ENCODE assay signal across 9 cellular contexts in genomic region chr3:149812165-149812605, GRCh38. TPM values are rescaled to one million over a fixed set of nuclear protein-coding genes. Genes with fewer than 3 reads are reported as not detected.
DNase-seq lines count a peak whose midpoint lies in the region; ATAC-seq and TF ChIP-seq lines count a peak whose summit lies in the region.
"Had no signal": no experiment of that assay in that cellular context is flagged by ENCODE, and none has a peak within 500 bp of the region (broad histone marks: within the 10 kb centered on the region; RNA-seq: fewer than 3 reads in every experiment).

No MANE protein-coding gene starts in this region.

- H3K4me1 ChIP-seq in right atrium auricular region (peaks cover 0 to 40% of the 10 kb centered on the region in 2 donors), mammary epithelial cell (ENCODE audit: insufficient read depth, low read length) (peaks cover 35% of the 10 kb centered on the region), mucosa of rectum (ENCODE audit: control insufficient read depth in 2 of 2, insufficient read depth in 2 of 2, low read length in 2 of 2) (peaks cover 16 to 20% of the 10 kb centered on the region in 2 donors)

- H3K9ac ChIP-seq in mammary epithelial cell (ENCODE audit: insufficient read depth, low read length) = peak overlapping the region; percentile 91
- H3K9ac ChIP-seq in mucosa of rectum (ENCODE audit: low read depth in 1 of 2, low read length in 2 of 2) = peak overlapping the region; percentile 93 to 94

- H3K36me3 ChIP-seq in right atrium auricular region (no peaks in the 10 kb centered on the region), mammary epithelial cell (ENCODE audit: insufficient read depth, low read length) (no peaks in the 10 kb centered on the region), mucosa of rectum (ENCODE audit: control insufficient read depth in 2 of 2, insufficient read depth in 2 of 2, low read length in 2 of 2) (no peaks in the 10 kb centered on the region)

- ATAC-seq in Right ventricle myocardium inferior = no peak
- no peak for ATAC-seq in HG03565 (IDR thresholded peaks at IDR 0.05; ENCODE audit: unreplicated experiment)
- ATAC-seq in HG02870 (IDR thresholded peaks at IDR 0.05; ENCODE audit: unreplicated experiment) = no peak
- ATAC-seq in GM21423 (IDR thresholded peaks at IDR 0.05; ENCODE audit: unreplicated experiment) = no peak

- dilution Hi-C loops in mammary epithelial cell (cut with HindIII; ENCODE audit: low sequenced_read_pairs) = no loop called here

- peak overlapping the region; percentile 90 for H2AFZ ChIP-seq in mammary epithelial cell (ENCODE audit: low read depth, low read length)

- intact Hi-C loops in Right ventricle myocardium inferior (cut with DNase I) (loop anchor here (2.0 kb wide), 2 partner anchors 59 to 597 kb away; partner anchors contain the start of genes COMMD2 and TSC22D2), mammary epithelial cell (cut with micrococcal nuclease) (loop anchor here (1.0 kb wide), 1 partner anchor 47 kb away; no protein-coding TSS in a partner anchor)

- CTCF ChIA-PET in mammary epithelial cell (lab: Charles Lee; ENCODE audit: low non-redundant PET) = interaction anchor here (0.6 kb wide), 1 partner anchor 167 kb away, joined by 5 read pairs; no protein-coding TSS in a partner anchor

- H3K79me2 ChIP-seq in mammary epithelial cell (ENCODE audit: insufficient read depth, low read length) = peaks cover 42% of the 10 kb centered on the region

- H3K27me3 ChIP-seq in right atrium auricular region = no peaks in the 10 kb centered on the region
- no peaks in the 10 kb centered on the region for H3K27me3 ChIP-seq in mammary epithelial cell (ENCODE audit: insufficient read depth, low read length)
- no peaks in the 10 kb centered on the region for H3K27me3 ChIP-seq in mucosa of rectum (ENCODE audit: control insufficient read depth in 2 of 2, insufficient read depth in 2 of 2, low read length in 2 of 2)

- H3K27ac ChIP-seq in right atrium auricular region (peak overlapping the region; percentile 99), mammary epithelial cell (ENCODE audit: insufficient read depth, low read depth, low read length) (peak overlapping the region; percentile 95), mucosa of rectum (ENCODE audit: low read depth in 2 of 2, low read length in 2 of 2) (peak overlapping the region; percentile 98)

- TSS peak; percentile 70 for BruUV-seq in mammary epithelial cell (replicated peaks; lab: Mats Ljungman, UMichigan)

- H3K4me2 ChIP-seq in mammary epithelial cell (ENCODE audit: insufficient read depth, low read depth, low read length) = peak overlapping the region; percentile 85

- peak overlapping the region; percentile 62 to 83 for H3K4me3 ChIP-seq in right atrium auricular region
- H3K4me3 ChIP-seq in mammary epithelial cell (replicated peaks in 1 of 3; ENCODE audit: insufficient read depth in 1 of 3, low read depth in 2 of 3, low read length in 3 of 3) = peak overlapping the region in 2 of 3 experiments; percentile 62 to 64
- H3K4me3 ChIP-seq in mucosa of rectum (ENCODE audit: low read length in 2 of 2) = peak overlapping the region; percentile 85 to 96

- no peaks in the 10 kb centered on the region for H4K20me1 ChIP-seq in mammary epithelial cell (ENCODE audit: insufficient read depth, low read length)

- DNase-seq in right atrium auricular region (ENCODE audit: low spot score) (no peak), Right ventricle myocardium inferior (ENCODE audit: missing footprints) (no peak), mammary epithelial cell (no peak), LoVo (ENCODE audit: low spot score) (no peak)

- TF ChIP-seq CTCF in right atrium auricular region (IDR thresholded peaks at IDR 0.05) = no peak
- TF ChIP-seq CTCF in mammary epithelial cell (conservative IDR thresholded peaks at IDR 0.05 in 1 of 2, IDR thresholded peaks at IDR 0.05 in 1 of 2; ENCODE audit: extremely low read depth in 1 of 2, insufficient read depth in 1 of 2, low read depth in 1 of 2, low read length in 2 of 2) = no peak

- 5% methylated on average over 8 of the region's 13 CpGs for WGBS in mammary epithelial cell (ENCODE audit: low coverage, missing lambda C conversion rate)

- H3K9me3 ChIP-seq in right atrium auricular region (no peaks in the 10 kb centered on the region), mammary epithelial cell (replicated peaks; ENCODE audit: insufficient read depth, low read length) (no peaks in the 10 kb centered on the region), mucosa of rectum (ENCODE audit: control insufficient read depth in 2 of 2, low read length in 2 of 2) (no peaks in the 10 kb centered on the region)

- in situ Hi-C loops in mammary epithelial cell (cut with MboI; ENCODE audit: low sequenced_read_pairs in 2 of 2) = no loop called here

RNA-seq across cellular contexts. Expression of gene RNF13, which starts 0.8 kb away (rescaled TPM):
- total RNA-seq in right atrium auricular region (10 to 100 TPM; 48.8 to 56.0 TPM), Right ventricle myocardium inferior (45.5 TPM), mammary epithelial cell (100 to 1,000 TPM in 1 of 2 donors, 10 to 100 TPM in 1; 39.7 to 105 TPM)
- polyA plus RNA-seq in mammary epithelial cell = 31.7 TPM
- polyA minus RNA-seq in mammary epithelial cell = 147 TPM

RNA-seq across cellular contexts. Expression of gene ANKUB1, which starts 19.8 kb away (rescaled TPM):
- total RNA-seq in right atrium auricular region (not detected), Right ventricle myocardium inferior (not detected), mammary epithelial cell (under 1 TPM in 1 of 2 donors, not detected in 1; 0.17 TPM)
- 0.15 TPM for polyA plus RNA-seq in mammary epithelial cell
- polyA minus RNA-seq in mammary epithelial cell = not detected
- total RNA-seq: activated CD8-positive, alpha-beta memory T cell treated with anti-CD3 and anti-CD28 coated beads for 36 hours had no signal

RNA-seq across cellular contexts. Expression of gene COMMD2, which starts 59.9 kb away (rescaled TPM):
- total RNA-seq in right atrium auricular region = 10 to 100 TPM; 10.3 to 10.6 TPM
- 18.0 TPM for total RNA-seq in Right ventricle myocardium inferior
- total RNA-seq in mammary epithelial cell = 10 to 100 TPM; 29.3 to 38.8 TPM
- polyA plus RNA-seq in mammary epithelial cell = 33.9 TPM
- polyA minus RNA-seq in mammary epithelial cell = 31.6 TPM
